In the genomic region with DNA sequence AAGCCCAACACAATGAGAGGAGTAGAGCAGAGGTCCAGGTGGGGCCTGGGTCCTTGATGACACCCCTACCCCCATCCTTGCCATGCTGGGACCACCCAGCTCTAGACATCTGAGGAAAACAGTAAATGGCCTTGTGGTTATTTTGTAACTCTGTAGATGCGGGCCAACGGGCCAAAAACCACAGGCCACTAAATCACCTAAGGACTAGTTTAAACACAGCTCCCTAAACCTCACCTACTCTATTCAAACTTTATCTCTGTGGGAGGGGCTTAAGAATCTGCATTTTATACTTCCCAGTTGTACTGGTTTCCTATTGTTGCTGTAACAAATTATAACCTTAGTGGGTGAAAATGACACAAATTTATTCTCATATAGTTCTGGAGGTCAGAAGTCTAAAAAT, we compare ENCODE assay signal across 18 cellular contexts. TPM values are rescaled to one million over a fixed set of nuclear protein-coding genes. Genes with fewer than 3 reads are reported as not detected.
A peak's percentile ranks its signal among the peaks of the same experiment; 100 is the strongest.
DNase-seq lines count a peak whose midpoint lies in the region; ATAC-seq, FAIRE-seq and TF ChIP-seq lines count a peak whose summit lies in the region.
"Had no signal": no experiment of that assay in that cellular context is flagged by ENCODE, and none has a peak within 500 bp of the region (broad histone marks: within the 10 kb centered on the region; RNA-seq: fewer than 3 reads in every experiment).

No MANE protein-coding gene starts in this region.

- H3K4me3 Mint-ChIP-seq in neural progenitor cell: no peak overlapping the region

- peaks cover 3% of the 10 kb centered on the region; the same call in 1 of the 2 replicates for H3K36me3 ChIP-seq in DOHH2 (ENCODE audit: control insufficient read depth, low read length)
- H3K36me3 ChIP-seq in bronchial epithelial cell (ENCODE audit: control insufficient read depth, insufficient read depth, low read length): no peaks in the 10 kb centered on the region
- no peaks in the 10 kb centered on the region for H3K36me3 ChIP-seq in SK-N-SH (replicated peaks in 1 of 2; ENCODE audit: control insufficient read depth in 1 of 2, insufficient read depth in 2 of 2, low read length in 1 of 2)
- H3K36me3 ChIP-seq in neural progenitor cell: no peaks in the 10 kb centered on the region

- H3F3A ChIP-seq in DOHH2 (ENCODE audit: control insufficient read depth, insufficient read depth) (peaks cover 8% of the 10 kb centered on the region; the same call in 1 of the 2 replicates), SK-N-SH (replicated peaks; ENCODE audit: insufficient read depth) (no peaks in the 10 kb centered on the region), neural progenitor cell (ENCODE audit: low read depth) (no peaks in the 10 kb centered on the region)

- H3K9ac ChIP-seq in SK-N-SH: no peak overlapping the region
- no peak overlapping the region for H3K9ac ChIP-seq in neural progenitor cell

- H3K4me2 ChIP-seq in DOHH2 (ENCODE audit: low read length): peak overlapping the region; percentile 6; the same call in 1 of the 2 replicates
- H3K4me2 ChIP-seq in SK-N-SH: no peak overlapping the region
- H3K4me2 ChIP-seq in neural progenitor cell: no peak overlapping the region

- H3K9me3 Mint-ChIP-seq in neural progenitor cell: no peaks in the 10 kb centered on the region

- H3K4me1 ChIP-seq in DOHH2 (ENCODE audit: control insufficient read depth, low read length): peaks cover 29% of the 10 kb centered on the region
- H3K4me1 ChIP-seq in SK-N-SH (ENCODE audit: control insufficient read depth in 1 of 2, insufficient read depth in 2 of 2, low read depth in 1 of 2, low read length in 1 of 2): peaks cover 0 to 2% of the 10 kb centered on the region in 2 experiments; a peak in 1 of 4 replicates
- peaks cover 7% of the 10 kb centered on the region for H3K4me1 ChIP-seq in neural progenitor cell

- TF ChIP-seq CTCF in DOHH2 (IDR thresholded peaks at IDR 0.05; ENCODE audit: low read depth, low read length, poor library complexity, severe bottlenecking) (no peak), bronchial epithelial cell (IDR thresholded peaks at IDR 0.05; ENCODE audit: insufficient read depth, low read length, severe bottlenecking) (no peak), GM13976 (IDR thresholded peaks at IDR 0.05; ENCODE audit: borderline replicate concordance, control extremely low read depth, extremely low read depth, insufficient read depth, missing control alignments) (no peak), SK-N-SH (IDR thresholded peaks at IDR 0.05) (no peak), neural progenitor cell (IDR thresholded peaks at IDR 0.05) (no peak)

- no peaks in the 10 kb centered on the region for H3K9me3 ChIP-seq in DOHH2 (ENCODE audit: control insufficient read depth, insufficient read depth, low read length)
- no peaks in the 10 kb centered on the region for H3K9me3 ChIP-seq in SK-N-SH
- H3K9me3 ChIP-seq in neural progenitor cell (ENCODE audit: low read depth): no peaks in the 10 kb centered on the region

- FAIRE-seq in bronchial epithelial cell (lab: Jason Lieb, UNC): no peak

- in situ Hi-C loops in KBM-7 (cut with MboI; ENCODE audit: low pct_unique_long_range_greater_than_20kb, low sequenced_read_pairs) (no loop called here), GM13976 (cut with MboI; ENCODE audit: low sequenced_read_pairs, unreplicated experiment) (no loop called here)

- H3K36me3 Mint-ChIP-seq in neural progenitor cell: no peaks in the 10 kb centered on the region

- ATAC-seq in GM21367 (IDR thresholded peaks at IDR 0.05; ENCODE audit: unreplicated experiment): no peak
- ATAC-seq: HCT116 had no signal

- H3K4me1 Mint-ChIP-seq in neural progenitor cell: no peaks in the 10 kb centered on the region

- H3K9me2 ChIP-seq in DOHH2 (replicated peaks; ENCODE audit: control insufficient read depth, low read length): no peaks in the 10 kb centered on the region
- no peaks in the 10 kb centered on the region for H3K9me2 ChIP-seq in SK-N-SH

- H3K79me2 ChIP-seq in DOHH2 (ENCODE audit: control insufficient read depth, low read length) (no peaks in the 10 kb centered on the region), SK-N-SH (ENCODE audit: insufficient read depth) (peaks cover 4% of the 10 kb centered on the region; the same call in 1 of the 2 replicates), neural progenitor cell (ENCODE audit: low read depth) (no peaks in the 10 kb centered on the region)

- H2AFZ ChIP-seq in SK-N-SH (ENCODE audit: low read depth) (no peak overlapping the region), neural progenitor cell (replicated peaks) (no peak overlapping the region)

- peak; percentile 45 for DNase-seq in KBM-7
- DNase-seq in NOMO-1 treated with dmso at 0.1 percent for 144 hours (lab: John Stamatoyannopoulos, UW; ENCODE audit: unreplicated experiment): peak; percentile 55
- peak; percentile 43 for DNase-seq in bronchial epithelial cell (ENCODE audit: low read depth)
- no peak for DNase-seq in GM13976 (ENCODE audit: low spot score)
- no peak for DNase-seq in SK-N-SH
- no peak for DNase-seq in neural progenitor cell (ENCODE audit: low spot score)
- DNase-seq: C1 segment of cervical spinal cord, KG1, MM.1S, NCI-H1417, NCI-H1930, NCI-H446 treated with DMSO at 0.1 percent for 48 hours, NCI-H748 treated with DMSO at 0.1 percent for 48 hours, SHP77 treated with DMSO at 0.1 percent for 48 hours, T-helper 2 cell had no signal

- H3K27me3 ChIP-seq in DOHH2 (ENCODE audit: control insufficient read depth, low read length) (no peaks in the 10 kb centered on the region), bronchial epithelial cell (ENCODE audit: control insufficient read depth, insufficient read depth, low read length) (no peaks in the 10 kb centered on the region), SK-N-SH (ENCODE audit: insufficient read depth) (no peaks in the 10 kb centered on the region), neural progenitor cell (no peaks in the 10 kb centered on the region)

- POLR2A ChIA-PET in SK-N-SH (lab: Yijun Ruan, JAX): interaction anchor here (0.6 kb wide), 1 partner anchor 718 kb away, joined by 3 read pairs; no protein-coding TSS in a partner anchor

- no peak for TF ChIP-seq EP300 in SK-N-SH (IDR thresholded peaks at IDR 0.05; ENCODE audit: borderline replicate concordance in 1 of 2, low read depth in 1 of 2, low read length in 1 of 2)

- CTCF ChIA-PET in SK-N-SH (lab: Yijun Ruan, JAX): interaction anchor here (2.3 kb wide), 1 partner anchor 9 kb away, joined by 5 read pairs; no protein-coding TSS in a partner anchor

- peaks cover 2% of the 10 kb centered on the region for H3K27me3 Mint-ChIP-seq in neural progenitor cell (ENCODE audit: insufficient read depth, low read depth)

- no peak overlapping the region for H3K27ac Mint-ChIP-seq in neural progenitor cell

- no peak for TF ChIP-seq RAD21 in SK-N-SH (IDR thresholded peaks at IDR 0.05; ENCODE audit: low read length)

- 93% methylated on average over 2 of the region's 2 CpGs for WGBS in SK-N-SH (ENCODE audit: low lambda C conversion rate)

- H4K20me1 ChIP-seq in DOHH2 (ENCODE audit: control insufficient read depth, insufficient read depth, low read depth, low read length) (no peaks in the 10 kb centered on the region), SK-N-SH (ENCODE audit: insufficient read depth) (no peaks in the 10 kb centered on the region), neural progenitor cell (ENCODE audit: low read depth) (no peaks in the 10 kb centered on the region)

- H3K27ac ChIP-seq in DOHH2 (ENCODE audit: low read depth, low read length): no peak overlapping the region
- H3K27ac ChIP-seq in SK-N-SH (ENCODE audit: low read depth in 2 of 2, low read length in 1 of 2): no peak overlapping the region
- no peak overlapping the region for H3K27ac ChIP-seq in neural progenitor cell

- H3K4me3 ChIP-seq in DOHH2 (ENCODE audit: low read length) (no peak overlapping the region), bronchial epithelial cell (ENCODE audit: low read depth, low read length) (no peak overlapping the region), SK-N-SH (ENCODE audit: low read depth in 2 of 2, low read length in 1 of 2) (no peak overlapping the region), neural progenitor cell (no peak overlapping the region)

TF ChIP-seq in SK-N-SH, 30 proteins besides CTCF, POLR2A, EP300 and RAD21 (continues in another document):
- no peak for TF ChIP-seq RXRA (IDR thresholded peaks at IDR 0.05; ENCODE audit: borderline replicate concordance, low read depth)
- TF ChIP-seq MXI1 (IDR thresholded peaks at IDR 0.05; ENCODE audit: low read depth, low read length): no peak
- TF ChIP-seq, protein P1, sequence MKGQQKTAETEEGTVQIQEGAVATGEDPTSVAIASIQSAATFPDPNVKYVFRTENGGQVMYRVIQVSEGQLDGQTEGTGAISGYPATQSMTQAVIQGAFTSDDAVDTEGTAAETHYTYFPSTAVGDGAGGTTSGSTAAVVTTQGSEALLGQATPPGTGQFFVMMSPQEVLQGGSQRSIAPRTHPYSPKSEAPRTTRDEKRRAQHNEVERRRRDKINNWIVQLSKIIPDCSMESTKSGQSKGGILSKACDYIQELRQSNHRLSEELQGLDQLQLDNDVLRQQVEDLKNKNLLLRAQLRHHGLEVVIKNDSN (IDR thresholded peaks at IDR 0.05; ENCODE audit: borderline replicate concordance, low read depth): no peak
- TF ChIP-seq EZH2phosphoT487 (IDR thresholded peaks at IDR 0.05; ENCODE audit: borderline replicate concordance, low read depth): no peak
- TF ChIP-seq MAX (IDR thresholded peaks at IDR 0.05; ENCODE audit: low read depth): no peak
- TF ChIP-seq POLR2AphosphoS5 (IDR thresholded peaks at IDR 0.05; ENCODE audit: low read depth, low read length): no peak
- no peak for TF ChIP-seq SMC3 (IDR thresholded peaks at IDR 0.05; ENCODE audit: low read depth, low read length)
- TF ChIP-seq FOXM1 (IDR thresholded peaks at IDR 0.05; ENCODE audit: low read depth): no peak
- no peak for TF ChIP-seq TAF1 (IDR thresholded peaks at IDR 0.05; ENCODE audit: borderline replicate concordance, low read depth, low read length)
- TF ChIP-seq FOSL2 (IDR thresholded peaks at IDR 0.05; ENCODE audit: borderline replicate concordance, low read depth): no peak
- TF ChIP-seq SIN3A (IDR thresholded peaks at IDR 0.05; ENCODE audit: borderline replicate concordance, low read depth, low read length): no peak

RNA-seq across cellular contexts. Expression of gene SERTAD2, which starts 19.0 kb away (rescaled TPM):
- total RNA-seq in bronchial epithelial cell (4.2 and 9.0 TPM in 2 replicates), neural progenitor cell (ENCODE audit: low replicate concordance) (12.2 and 19.1 TPM in 2 replicates)
- polyA plus RNA-seq in SK-N-SH (2012; rRNA removed): 8.8 and 9.1 TPM in 2 replicates
- polyA plus RNA-seq in SK-N-SH (2012; cell fraction: cytosol; rRNA removed): 11.3 and 12.6 TPM in 2 replicates
- polyA plus RNA-seq in SK-N-SH (2012; cell fraction: nucleus; rRNA removed): 5.9 and 7.3 TPM in 2 replicates

Comparison
In these comparisons a context has a peak if more than half of its experiments do, and no peak if none do; other contexts are left out.
1. DNase-seq: peak in KBM-7 (single experiment), NOMO-1 treated with dmso at 0.1 percent for 144 hours (single experiment) and bronchial epithelial cell (single experiment); none in GM13976 (single experiment), SK-N-SH (single experiment) and neural progenitor cell (single experiment).